In genomic region chr4:155588437-155588836, GRCh38 we compare ENCODE assay signal across 28 cellular contexts.
"Had no signal": no experiment of that assay in that cellular context is flagged by ENCODE, and none has a peak within 500 bp of the region (broad histone marks: within the 10 kb centered on the region; RNA-seq: fewer than 3 reads in every experiment).

No MANE protein-coding gene starts in this region.

- H2AFZ ChIP-seq: neural progenitor cell, parathyroid adenoma had no signal

- H3K27ac ChIP-seq: neural progenitor cell, ovary, parathyroid adenoma, psoas muscle, skin epidermis, spleen, suprapubic skin, testis, tibial artery, transverse colon, upper lobe of right lung, uterus had no signal

- H3K4me2 ChIP-seq: neural progenitor cell, smooth muscle cell had no signal

- DNase-seq: natural killer cell; occipital lobe; ovary; posterior cingulate gyrus; psoas muscle; right cardiac atrium; spleen; stimulated activated CD4-positive, alpha-beta T cell treated with anti-CD3 and anti-CD28 coated beads, Interleukin-12 subunit alpha, Interleukin-12 subunit beta, amount 100 ng/mL, for 4 hours; stimulated activated CD4-positive, alpha-beta T cell treated with anti-CD3 and anti-CD28 coated beads, Interleukin-1b, Interleukin-23, amount 100 ng/mL, for 48 hours; stimulated activated CD4-positive, alpha-beta T cell treated with anti-CD3 and anti-CD28 coated beads, Interleukin-4, amount 100 ng/mL, for 1 hour; stimulated activated CD4-positive, alpha-beta T cell treated with anti-CD3 and anti-CD28 coated beads, Interleukin-4, amount 100 ng/mL, for 4 hours; stimulated activated CD8-positive, alpha-beta memory T cell treated with anti-CD3 and anti-CD28 coated beads, Interleukin-4, amount 100 ng/mL, for 48 hours; stimulated activated naive CD4-positive, alpha-beta T cell; stimulated activated naive CD8-positive, alpha-beta T cell treated with anti-CD3 and anti-CD28 coated beads, Interleukin-15, amount 100 ng/mL, for 72 hours; stimulated activated naive CD8-positive, alpha-beta T cell treated with anti-CD3 and anti-CD28 coated beads, Interleukin-15, Interleukin-2, amounts not matched to agents 100 U/mL and 50 U/mL, for 24 hours; substantia nigra; testis; tibial artery; transverse colon; upper lobe of right lung; uterus had no signal

- H3K4me3 ChIP-seq: neural progenitor cell, ovary, psoas muscle, skin epidermis, smooth muscle cell, spleen, suprapubic skin, testis, tibial artery, transverse colon, upper lobe of right lung, uterus had no signal

- H3K27me3 ChIP-seq: neural progenitor cell, ovary, spleen, suprapubic skin, testis, tibial artery, transverse colon, upper lobe of right lung, uterus had no signal

- H3K36me3 ChIP-seq: neural progenitor cell, ovary, spleen, suprapubic skin, tibial artery, transverse colon, upper lobe of right lung, uterus had no signal

- H3K9me3 ChIP-seq: ovary, psoas muscle, spleen, suprapubic skin, testis, tibial artery, transverse colon, upper lobe of right lung, uterus had no signal

- H3K79me2 ChIP-seq: parathyroid adenoma had no signal

- ATAC-seq: natural killer cell; psoas muscle; right cardiac atrium; sciatic nerve; stimulated activated memory B cell treated with anti-CD40 and anti-IgM and Interleukin-4, amounts not matched to agents 10 μg/mL and 1 μg/mL and 100 μg/mL, for 72 hours; stimulated activated naive CD8-positive, alpha-beta T cell treated with anti-CD3 and anti-CD28 coated beads, Interleukin-15, amount 100 ng/mL, for 72 hours; stimulated activated naive CD8-positive, alpha-beta T cell treated with anti-CD3 and anti-CD28 coated beads, Interleukin-15, Interleukin-2, amounts not matched to agents 100 U/mL and 50 U/mL, for 24 hours; upper lobe of right lung had no signal

- H3K4me1 ChIP-seq: parathyroid adenoma, psoas muscle, spleen, testis, tibial artery, uterus had no signal

- H3K9ac ChIP-seq: neural progenitor cell, parathyroid adenoma had no signal
